In the genomic region with DNA sequence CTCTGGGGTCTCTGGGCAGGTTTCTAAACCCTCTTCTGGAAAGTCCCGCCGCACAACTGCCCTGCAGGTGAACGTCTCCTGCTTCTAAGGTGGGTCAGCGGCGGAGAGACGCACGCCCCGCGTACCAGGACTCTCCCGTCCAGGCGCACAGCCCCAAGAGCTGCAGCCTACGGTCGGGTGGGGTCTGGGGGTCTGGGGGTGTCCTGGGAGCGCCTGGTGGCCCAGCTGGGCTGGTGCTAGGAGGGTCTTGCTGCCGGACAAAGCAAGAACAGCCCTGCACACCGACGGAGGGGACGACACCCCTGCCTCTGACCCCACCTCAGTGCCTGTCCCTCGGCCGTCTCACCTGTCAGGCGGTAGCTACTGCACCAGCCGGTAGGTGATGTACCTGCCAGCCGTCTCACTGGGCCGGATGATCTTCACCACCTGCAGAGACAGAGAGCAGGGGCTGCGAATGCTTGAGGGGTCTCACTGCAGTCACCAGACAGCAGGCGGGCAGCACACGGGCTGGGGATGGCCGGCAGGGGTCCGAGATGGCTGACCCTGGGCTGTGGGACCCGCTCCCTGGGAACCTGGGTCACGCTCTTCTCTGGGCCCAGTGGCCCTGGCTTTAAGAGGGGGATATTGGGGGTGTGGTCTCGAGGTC, we compare ENCODE assay signal across 2 cellular contexts.
A peak's percentile ranks its signal among the peaks of the same experiment; 100 is the strongest.
TF ChIP-seq lines count a peak whose summit lies in the region.

No MANE protein-coding gene starts in this region.

TF ChIP-seq in K562, 482 proteins besides CTCF, POLR2A, EP300 and RAD21:
- TF ChIP-seq POLR2G (IDR thresholded peaks at IDR 0.05; ENCODE audit: low read depth, low read length) (0 out of 2 replicates have a peak, but pooled peaks have one; percentile 9), SUPT5H (IDR thresholded peaks at IDR 0.05) (0 out of 2 replicates have a peak, but pooled peaks have one; percentile 34), RBFOX2 (IDR thresholded peaks at IDR 0.05; ENCODE audit: low read depth, low read length) (peak; percentile 15; the same call in 1 of the 2 replicates), RBM22 (IDR thresholded peaks at IDR 0.05; ENCODE audit: low read depth, low read length, poor library complexity, severe bottlenecking) (peak; percentile 16), FOS (IDR thresholded peaks at IDR 0.05; ENCODE audit: extremely low read depth, insufficient read length) (no peak), ZFX (CRISPR knock-in tag; IDR thresholded peaks at IDR 0.05) (no peak)

TF ChIP-seq in WTC11, 78 proteins besides CTCF, POLR2A, EP300 and RAD21:
- TF ChIP-seq ZNF416 (CRISPR knock-in tag; IDR thresholded peaks at IDR 0.05) (no peak), NR3C1 (CRISPR knock-in tag; conservative IDR thresholded peaks at IDR 0.05; ENCODE audit: low read depth) (no peak), MYBL2 (CRISPR knock-in tag; IDR thresholded peaks at IDR 0.05) (no peak), MAX (CRISPR knock-in tag; IDR thresholded peaks at IDR 0.05) (no peak), MXD4 (CRISPR knock-in tag; IDR thresholded peaks at IDR 0.05; ENCODE audit: borderline replicate concordance) (no peak), CBFB (CRISPR knock-in tag; IDR thresholded peaks at IDR 0.05; ENCODE audit: low read depth) (no peak), ZNF263 (CRISPR knock-in tag; IDR thresholded peaks at IDR 0.05; ENCODE audit: low read depth) (no peak), SOX15 (CRISPR knock-in tag; IDR thresholded peaks at IDR 0.05) (no peak), ZNF138 (CRISPR knock-in tag; conservative IDR thresholded peaks at IDR 0.05) (no peak), FOXP1 (CRISPR knock-in tag; IDR thresholded peaks at IDR 0.05; ENCODE audit: borderline replicate concordance) (no peak)
- TF ChIP-seq, protein P1, sequence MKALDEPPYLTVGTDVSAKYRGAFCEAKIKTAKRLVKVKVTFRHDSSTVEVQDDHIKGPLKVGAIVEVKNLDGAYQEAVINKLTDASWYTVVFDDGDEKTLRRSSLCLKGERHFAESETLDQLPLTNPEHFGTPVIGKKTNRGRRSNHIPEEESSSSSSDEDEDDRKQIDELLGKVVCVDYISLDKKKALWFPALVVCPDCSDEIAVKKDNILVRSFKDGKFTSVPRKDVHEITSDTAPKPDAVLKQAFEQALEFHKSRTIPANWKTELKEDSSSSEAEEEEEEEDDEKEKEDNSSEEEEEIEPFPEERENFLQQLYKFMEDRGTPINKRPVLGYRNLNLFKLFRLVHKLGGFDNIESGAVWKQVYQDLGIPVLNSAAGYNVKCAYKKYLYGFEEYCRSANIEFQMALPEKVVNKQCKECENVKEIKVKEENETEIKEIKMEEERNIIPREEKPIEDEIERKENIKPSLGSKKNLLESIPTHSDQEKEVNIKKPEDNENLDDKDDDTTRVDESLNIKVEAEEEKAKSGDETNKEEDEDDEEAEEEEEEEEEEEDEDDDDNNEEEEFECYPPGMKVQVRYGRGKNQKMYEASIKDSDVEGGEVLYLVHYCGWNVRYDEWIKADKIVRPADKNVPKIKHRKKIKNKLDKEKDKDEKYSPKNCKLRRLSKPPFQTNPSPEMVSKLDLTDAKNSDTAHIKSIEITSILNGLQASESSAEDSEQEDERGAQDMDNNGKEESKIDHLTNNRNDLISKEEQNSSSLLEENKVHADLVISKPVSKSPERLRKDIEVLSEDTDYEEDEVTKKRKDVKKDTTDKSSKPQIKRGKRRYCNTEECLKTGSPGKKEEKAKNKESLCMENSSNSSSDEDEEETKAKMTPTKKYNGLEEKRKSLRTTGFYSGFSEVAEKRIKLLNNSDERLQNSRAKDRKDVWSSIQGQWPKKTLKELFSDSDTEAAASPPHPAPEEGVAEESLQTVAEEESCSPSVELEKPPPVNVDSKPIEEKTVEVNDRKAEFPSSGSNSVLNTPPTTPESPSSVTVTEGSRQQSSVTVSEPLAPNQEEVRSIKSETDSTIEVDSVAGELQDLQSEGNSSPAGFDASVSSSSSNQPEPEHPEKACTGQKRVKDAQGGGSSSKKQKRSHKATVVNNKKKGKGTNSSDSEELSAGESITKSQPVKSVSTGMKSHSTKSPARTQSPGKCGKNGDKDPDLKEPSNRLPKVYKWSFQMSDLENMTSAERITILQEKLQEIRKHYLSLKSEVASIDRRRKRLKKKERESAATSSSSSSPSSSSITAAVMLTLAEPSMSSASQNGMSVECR (CRISPR knock-in tag; IDR thresholded peaks at IDR 0.05; ENCODE audit: borderline replicate concordance), result no peak
- TF ChIP-seq, protein P2, sequence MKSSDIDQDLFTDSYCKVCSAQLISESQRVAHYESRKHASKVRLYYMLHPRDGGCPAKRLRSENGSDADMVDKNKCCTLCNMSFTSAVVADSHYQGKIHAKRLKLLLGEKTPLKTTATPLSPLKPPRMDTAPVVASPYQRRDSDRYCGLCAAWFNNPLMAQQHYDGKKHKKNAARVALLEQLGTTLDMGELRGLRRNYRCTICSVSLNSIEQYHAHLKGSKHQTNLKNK (CRISPR knock-in tag; IDR thresholded peaks at IDR 0.05), result no peak
TF ChIP-seq in WTC11: peak in this region for 0.
